ENCODE assay signal across 14 cellular contexts in genomic region chr12:109963743-109964429, GRCh38. TPM values are rescaled to one million over a fixed set of nuclear protein-coding genes. Genes with fewer than 3 reads are reported as not detected.
DNase-seq lines count a peak whose midpoint lies in the region; ATAC-seq and TF ChIP-seq lines count a peak whose summit lies in the region.
"Had no signal": no experiment of that assay in that cellular context is flagged by ENCODE, and none has a peak within 500 bp of the region (broad histone marks: within the 10 kb centered on the region; RNA-seq: fewer than 3 reads in every experiment).

No MANE protein-coding gene starts in this region.

- H3K27ac Mint-ChIP-seq in naive thymus-derived CD4-positive, alpha-beta T cell, result peak overlapping the region in 5 of 9 donors; percentile 28 to 83 (median 63)
- peak overlapping the region in 1 of 2 donors; percentile 35 for H3K27ac Mint-ChIP-seq in effector memory CD8-positive, alpha-beta T cell

- peaks cover 0 to 38% (median 8%) of the 10 kb centered on the region in 7 donors for H3K4me1 Mint-ChIP-seq in naive thymus-derived CD4-positive, alpha-beta T cell
- peaks cover 7 to 24% of the 10 kb centered on the region in 2 donors for H3K4me1 Mint-ChIP-seq in effector memory CD8-positive, alpha-beta T cell (ENCODE audit: low read depth in 2 of 2)

- no peak for TF ChIP-seq CTCF in AG09309 (IDR thresholded peaks at IDR 0.05; ENCODE audit: control insufficient read depth, insufficient read depth, low read depth, low read length, missing control alignments)

- H3K9me3 ChIP-seq in naive thymus-derived CD4-positive, alpha-beta T cell (ENCODE audit: control insufficient read depth in 2 of 3, low read length in 3 of 3), result no peaks in the 10 kb centered on the region

- peaks cover 0 to 10% of the 10 kb centered on the region in 2 donors for H3K4me1 ChIP-seq in naive thymus-derived CD4-positive, alpha-beta T cell (ENCODE audit: control insufficient read depth in 2 of 2, insufficient read depth in 2 of 2, low read length in 2 of 2)

- CTCF ChIA-PET in naive thymus-derived CD4-positive, alpha-beta T cell (lab: Charles Lee), result interaction anchor here (1.0 kb wide), 1 partner anchor 37 kb away, joined by 6 read pairs; no protein-coding TSS in a partner anchor

- H3K27ac ChIP-seq in naive thymus-derived CD4-positive, alpha-beta T cell (ENCODE audit: low read depth, low read length), result peak overlapping the region; percentile 19

- POLR2A ChIA-PET in naive thymus-derived CD4-positive, alpha-beta T cell (lab: Charles Lee), result interaction anchor here (0.9 to 1.1 kb wide), 2 partner anchors 31 to 100 kb away, joined by 3 read pairs; no protein-coding TSS in a partner anchor

- DNase-seq in AG09309 (ENCODE audit: low read depth) (peak; percentile 57), HT-29 (ENCODE audit: low spot score) (peak; percentile 50), dermis blood vessel endothelial cell (peak; percentile 56), GF-D8 (lab: John Stamatoyannopoulos, UW) (no peak)
- no peak for DNase-seq in naive thymus-derived CD4-positive, alpha-beta T cell
- DNase-seq in activated CD8-positive, alpha-beta memory T cell treated with anti-CD3 and anti-CD28 coated beads, Interleukin-2, amount 50 U/mL, for 48 hours, result no peak
- DNase-seq in effector memory CD8-positive, alpha-beta T cell, result no peak
- DNase-seq: activated naive CD4-positive, alpha-beta T cell treated with anti-CD3 and anti-CD28 coated beads, Interleukin-2, amount 50 U/mL, for 16 hours; H9; islet precursor cell; NCI-H2171 treated with DMSO at 0.1 percent for 48 hours; stimulated activated CD4-positive, alpha-beta T cell treated with anti-CD3 and anti-CD28 coated beads, Interleukin-4, amount 100 ng/mL, for 4 hours had no signal

- intact Hi-C loops in naive thymus-derived CD4-positive, alpha-beta T cell (cut with micrococcal nuclease), result no loop called here

- no peak for ATAC-seq in naive thymus-derived CD4-positive, alpha-beta T cell
- ATAC-seq in GM18858 (IDR thresholded peaks at IDR 0.05; ENCODE audit: unreplicated experiment), result no peak
- ATAC-seq in effector memory CD8-positive, alpha-beta T cell (replicated peaks), result no peak
- ATAC-seq: K562 had no signal

- H3K27me3 ChIP-seq in naive thymus-derived CD4-positive, alpha-beta T cell (ENCODE audit: control insufficient read depth in 2 of 2, insufficient read depth in 2 of 2, low read length in 2 of 2), result no peaks in the 10 kb centered on the region

- no peak overlapping the region for H3K4me3 ChIP-seq in AG09309 (ENCODE audit: control insufficient read depth, low read depth, low read length)
- H3K4me3 ChIP-seq in naive thymus-derived CD4-positive, alpha-beta T cell (ENCODE audit: low read length), result no peak overlapping the region
- H3K4me3 ChIP-seq: K562 had no signal

- H3K9me3 Mint-ChIP-seq in naive thymus-derived CD4-positive, alpha-beta T cell, result no peaks in the 10 kb centered on the region
- no peaks in the 10 kb centered on the region for H3K9me3 Mint-ChIP-seq in effector memory CD8-positive, alpha-beta T cell
- H3K9me3 Mint-ChIP-seq: H9 had no signal

- peaks cover 6 to 82% (median 29%) of the 10 kb centered on the region in 3 experiments for H3K36me3 ChIP-seq in naive thymus-derived CD4-positive, alpha-beta T cell (ENCODE audit: control insufficient read depth in 2 of 3, insufficient read depth in 3 of 3, low read length in 3 of 3)

- H3K4me3 Mint-ChIP-seq in naive thymus-derived CD4-positive, alpha-beta T cell, result no peak overlapping the region
- no peak overlapping the region for H3K4me3 Mint-ChIP-seq in effector memory CD8-positive, alpha-beta T cell
- H3K4me3 Mint-ChIP-seq: H9 had no signal

- peaks cover 7 to 54% (median 39%) of the 10 kb centered on the region in 5 donors for H3K36me3 Mint-ChIP-seq in naive thymus-derived CD4-positive, alpha-beta T cell
- peaks cover 72% of the 10 kb centered on the region for H3K36me3 Mint-ChIP-seq in effector memory CD8-positive, alpha-beta T cell (ENCODE audit: insufficient read depth)

- H3K27me3 Mint-ChIP-seq in naive thymus-derived CD4-positive, alpha-beta T cell, result no peaks in the 10 kb centered on the region
- H3K27me3 Mint-ChIP-seq in effector memory CD8-positive, alpha-beta T cell, result no peaks in the 10 kb centered on the region

RNA-seq across cellular contexts. Expression of gene GIT2, which starts 32.3 kb away (rescaled TPM):
- 9.8 and 15.3 TPM in 2 replicates for total RNA-seq in HT-29 (2014; rRNA removed; shearing (Covaris generic))
- total RNA-seq in dermis blood vessel endothelial cell, result 54.6 and 61.4 TPM in 2 replicates
- total RNA-seq in naive thymus-derived CD4-positive, alpha-beta T cell, result 100 to 1,000 TPM in 3 of 5 experiments, 10 to 100 TPM in 2; 70.3 to 128 (median 109) TPM
- 10 to 100 TPM; 63.2 to 87.1 TPM for polyA plus RNA-seq in naive thymus-derived CD4-positive, alpha-beta T cell

RNA-seq across cellular contexts. Expression of gene ANKRD13A, which starts 35.3 kb away (rescaled TPM):
- total RNA-seq in HT-29 (2014; rRNA removed; shearing (Covaris generic)), result 21.5 and 30.5 TPM in 2 replicates
- 68.9 and 86.0 TPM in 2 replicates for total RNA-seq in dermis blood vessel endothelial cell
- 10 to 100 TPM; 53.3 to 82.8 (median 67.0) TPM for total RNA-seq in naive thymus-derived CD4-positive, alpha-beta T cell
- 10 to 100 TPM; 33.4 to 57.0 TPM for polyA plus RNA-seq in naive thymus-derived CD4-positive, alpha-beta T cell

Comparison
In these comparisons a context has a peak if more than half of its experiments do, and no peak if none do; other contexts are left out.
1. DNase-seq: peak in AG09309 (single experiment), HT-29 (single experiment) and dermis blood vessel endothelial cell (single experiment); none in naive thymus-derived CD4-positive, alpha-beta T cell (0 of 9), activated CD8-positive, alpha-beta memory T cell treated with anti-CD3 and anti-CD28 coated beads, Interleukin-2, amount 50 U/mL, for 48 hours (single experiment), GF-D8 (single experiment) and effector memory CD8-positive, alpha-beta T cell (0 of 3).